26 cellular contexts compared by ENCODE assay signal in the genomic region with DNA sequence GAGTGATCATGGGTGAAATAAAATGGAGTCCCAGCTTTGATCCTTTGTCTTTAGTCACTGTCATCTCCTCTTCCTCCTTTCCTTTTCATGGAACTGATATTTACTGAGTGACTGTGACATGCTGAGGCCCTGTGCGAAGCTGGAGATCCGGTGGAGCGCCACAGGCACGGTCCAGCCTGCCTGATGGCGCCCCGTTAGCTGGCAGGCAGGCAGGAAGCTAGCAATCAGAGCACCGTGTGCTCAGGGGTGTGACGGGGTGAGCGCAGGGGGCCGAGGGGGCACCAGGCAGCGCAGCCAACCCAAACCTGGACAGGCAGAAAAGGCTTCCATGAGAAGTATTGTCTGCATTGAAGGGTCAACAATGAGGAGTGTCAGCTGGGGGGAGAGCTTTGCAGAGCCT.
"Had no signal": no experiment of that assay in that cellular context is flagged by ENCODE, and none has a peak within 500 bp of the region (broad histone marks: within the 10 kb centered on the region; RNA-seq: fewer than 3 reads in every experiment).

No MANE protein-coding gene starts in this region.

- H3K79me2 ChIP-seq: hepatocyte had no signal

- DNase-seq: effector CD4-positive, alpha-beta T cell; foreskin keratinocyte; heart left ventricle; kidney; left lung; mesendoderm; midbrain; naive thymus-derived CD4-positive, alpha-beta T cell; nucleus accumbens; ovary; posterior cingulate gyrus; psoas muscle; right cardiac atrium; spleen; stimulated activated CD4-positive, alpha-beta T cell treated with anti-CD3 and anti-CD28 coated beads, Interleukin-4, amount 100 ng/mL, for 4 hours; stimulated activated naive CD8-positive, alpha-beta T cell treated with anti-CD3 and anti-CD28 coated beads, Interleukin-15, Interleukin-2, amounts not matched to agents 100 U/mL and 50 U/mL, for 24 hours; substantia nigra; testis; tibial artery had no signal

- H3K36me3 ChIP-seq: esophagus muscularis mucosa, gastroesophageal sphincter, heart left ventricle, left lung, ovary, spleen, tibial artery had no signal

- H3K4me3 Mint-ChIP-seq: naive thymus-derived CD4-positive, alpha-beta T cell; stimulated activated memory B cell treated with anti-CD40 and anti-IgM and Interleukin-4, amounts not matched to agents 10 μg/mL and 1 μg/mL and 100 μg/mL, for 72 hours; type B pancreatic cell had no signal

- H2AFZ ChIP-seq: hepatocyte had no signal

- H3K9me3 ChIP-seq: esophagus muscularis mucosa, left lung, ovary, psoas muscle, testis had no signal

- H3K27me3 ChIP-seq: esophagus muscularis mucosa, foreskin keratinocyte, gastroesophageal sphincter, heart left ventricle, hepatocyte, left lung, ovary, spleen, testis, tibial artery had no signal

- H3K4me2 ChIP-seq: hepatocyte had no signal

- H3K4me1 Mint-ChIP-seq: naive thymus-derived CD4-positive, alpha-beta T cell; stimulated activated memory B cell treated with anti-CD40 and anti-IgM and Interleukin-4, amounts not matched to agents 10 μg/mL and 1 μg/mL and 100 μg/mL, for 72 hours had no signal

- H3K27me3 Mint-ChIP-seq: type B pancreatic cell had no signal

- H3K27ac Mint-ChIP-seq: naive thymus-derived CD4-positive, alpha-beta T cell; stimulated activated memory B cell treated with anti-CD40 and anti-IgM and Interleukin-4, amounts not matched to agents 10 μg/mL and 1 μg/mL and 100 μg/mL, for 72 hours; type B pancreatic cell had no signal

- H3K27ac ChIP-seq: dorsolateral prefrontal cortex, esophagus muscularis mucosa, foreskin keratinocyte, gastroesophageal sphincter, heart left ventricle, hepatocyte, left lung, ovary, psoas muscle, skin epidermis, testis, tibial artery had no signal

- H3K9me3 Mint-ChIP-seq: naive thymus-derived CD4-positive, alpha-beta T cell had no signal

- ATAC-seq: foreskin keratinocyte; gastroesophageal sphincter; heart left ventricle; left lung; naive thymus-derived CD4-positive, alpha-beta T cell; psoas muscle; right cardiac atrium; stimulated activated memory B cell treated with anti-CD40 and anti-IgM and Interleukin-4, amounts not matched to agents 10 μg/mL and 1 μg/mL and 100 μg/mL, for 72 hours; stimulated activated naive CD8-positive, alpha-beta T cell treated with anti-CD3 and anti-CD28 coated beads, Interleukin-15, Interleukin-2, amounts not matched to agents 100 U/mL and 50 U/mL, for 24 hours had no signal

- H3K4me1 ChIP-seq: foreskin keratinocyte, gastroesophageal sphincter, psoas muscle had no signal

- H3K4me3 ChIP-seq: dorsolateral prefrontal cortex, esophagus muscularis mucosa, gastroesophageal sphincter, heart left ventricle, hepatocyte, left lung, ovary, psoas muscle, skin epidermis, spleen, testis, tibial artery had no signal

- H3K36me3 Mint-ChIP-seq: naive thymus-derived CD4-positive, alpha-beta T cell; stimulated activated memory B cell treated with anti-CD40 and anti-IgM and Interleukin-4, amounts not matched to agents 10 μg/mL and 1 μg/mL and 100 μg/mL, for 72 hours; type B pancreatic cell had no signal
